17 cellular contexts compared by ENCODE assay signal in genomic region chr7:148589640-148590039, GRCh38. TPM values are rescaled to one million over a fixed set of nuclear protein-coding genes. Genes with fewer than 3 reads are reported as not detected.
DNase-seq lines count a peak whose midpoint lies in the region; ATAC-seq, FAIRE-seq and TF ChIP-seq lines count a peak whose summit lies in the region.
"Had no signal": no experiment of that assay in that cellular context is flagged by ENCODE, and none has a peak within 500 bp of the region (broad histone marks: within the 10 kb centered on the region; RNA-seq: fewer than 3 reads in every experiment).

No MANE protein-coding gene starts in this region.

- H2AK5ac ChIP-seq in H1 (ENCODE audit: low read depth, low read length) = no peak overlapping the region

- peak; percentile 71 for ATAC-seq in GM23338
- no peak for ATAC-seq in HG02623 (IDR thresholded peaks at IDR 0.05; ENCODE audit: unreplicated experiment)
- ATAC-seq in GM19023 (IDR thresholded peaks at IDR 0.05; ENCODE audit: unreplicated experiment) = no peak
- ATAC-seq: Panc1 had no signal

- H2BK12ac ChIP-seq in H1 (ENCODE audit: low read depth, low read length) = no peak overlapping the region

- H4K8ac ChIP-seq in H1 (ENCODE audit: extremely low read depth, insufficient read depth, low read length) = no peak overlapping the region

- H3K79me1 ChIP-seq in H1 (ENCODE audit: low read depth, low read length) = no peaks in the 10 kb centered on the region

- no peak for TF ChIP-seq RAD21 in H1 (IDR thresholded peaks at IDR 0.05 in 1 of 2, conservative IDR thresholded peaks at IDR 0.05 in 1 of 2; ENCODE audit: low read depth in 2 of 2, low read length in 2 of 2)

- no peaks in the 10 kb centered on the region for H3K36me3 Mint-ChIP-seq in GM23338 (ENCODE audit: low read depth)
- H3K36me3 Mint-ChIP-seq in neural progenitor cell = no peaks in the 10 kb centered on the region
- no peaks in the 10 kb centered on the region for H3K36me3 Mint-ChIP-seq in endothelial cell (ENCODE audit: low read depth, unreplicated experiment)

- H3F3A ChIP-seq in GM23338 (replicated peaks; ENCODE audit: low read depth) (no peaks in the 10 kb centered on the region), neural progenitor cell (ENCODE audit: low read depth) (peaks cover 21% of the 10 kb centered on the region)

- H3K56ac ChIP-seq in H1 (replicated peaks; ENCODE audit: insufficient read length, low read depth, low read length) = no peak overlapping the region

- H3K4me1 Mint-ChIP-seq in GM23338 = peaks cover 44% of the 10 kb centered on the region
- peaks cover 39% of the 10 kb centered on the region for H3K4me1 Mint-ChIP-seq in neural progenitor cell
- no peaks in the 10 kb centered on the region for H3K4me1 Mint-ChIP-seq in endothelial cell (ENCODE audit: unreplicated experiment)

- no peaks in the 10 kb centered on the region for H3K9me3 Mint-ChIP-seq in GM23338
- H3K9me3 Mint-ChIP-seq in neural progenitor cell = peaks cover 5% of the 10 kb centered on the region
- H3K9me3 Mint-ChIP-seq in endothelial cell (ENCODE audit: unreplicated experiment) = no peaks in the 10 kb centered on the region

- FAIRE-seq in H1 (lab: Jason Lieb, UNC) = peak; percentile 60

- CTCF ChIA-PET in H1 (lab: Charles Lee; ENCODE audit: partially characterized antibody) = interaction anchor here (0.8 to 1.7 kb wide), 3 partner anchors 14 to 163 kb away, joined by 3 to 12 read pairs (median 4); no protein-coding TSS in a partner anchor

- H3K4me3 Mint-ChIP-seq in GM23338 (no peak overlapping the region; the same call in 2 of the 3 replicates), neural progenitor cell (peak overlapping the region; percentile 4), endothelial cell (ENCODE audit: unreplicated experiment) (no peak overlapping the region)

- no peak overlapping the region for H4K91ac ChIP-seq in H1 (replicated peaks; ENCODE audit: insufficient read length, low read length)

- H3K14ac ChIP-seq in H1 (ENCODE audit: insufficient read length) = no peak overlapping the region

- peak overlapping the region; percentile 44 for H3K4me2 ChIP-seq in GM23338
- peak overlapping the region in 1 of 2 experiments; percentile 29; a peak in 1 of 4 replicates for H3K4me2 ChIP-seq in H1 (ENCODE audit: insufficient read depth in 1 of 2, low read depth in 2 of 2, low read length in 2 of 2)
- no peak overlapping the region for H3K4me2 ChIP-seq in neural progenitor cell

- H2BK120ac ChIP-seq in H1 (replicated peaks; ENCODE audit: low read depth, low read length) = no peak overlapping the region

- POLR2A ChIA-PET in H1 (lab: Charles Lee; ENCODE audit: partially characterized antibody) = interaction anchor here (1.2 kb wide), 1 partner anchor 22 kb away, joined by 4 read pairs; no protein-coding TSS in a partner anchor

- no peak overlapping the region for H3K4ac ChIP-seq in H1 (replicated peaks; ENCODE audit: insufficient read length, low read depth, low read length)

- H3K18ac ChIP-seq in H1 (ENCODE audit: extremely low read depth, low read length) = no peak overlapping the region

- no peaks in the 10 kb centered on the region for H3K79me2 ChIP-seq in GM23338 (replicated peaks; ENCODE audit: insufficient read depth)
- H3K79me2 ChIP-seq in H1 (ENCODE audit: control insufficient read depth in 1 of 2, insufficient read depth in 2 of 2, low read length in 2 of 2) = no peaks in the 10 kb centered on the region
- no peaks in the 10 kb centered on the region for H3K79me2 ChIP-seq in neural progenitor cell (ENCODE audit: low read depth)

- no peaks in the 10 kb centered on the region for H3K9me2 ChIP-seq in GM23338 (ENCODE audit: insufficient read depth)

- H3K27ac ChIP-seq in GM23338 (ENCODE audit: low read depth) (no peak overlapping the region), H1 (ENCODE audit: low read depth, low read length) (no peak overlapping the region), neural progenitor cell (no peak overlapping the region)

- no peaks in the 10 kb centered on the region for H4K20me1 ChIP-seq in GM23338 (replicated peaks; ENCODE audit: insufficient read depth)
- H4K20me1 ChIP-seq in H1 (replicated peaks in 1 of 2; ENCODE audit: control insufficient read depth in 1 of 2, insufficient read depth in 2 of 2, low read length in 2 of 2) = no peaks in the 10 kb centered on the region
- H4K20me1 ChIP-seq in neural progenitor cell (ENCODE audit: low read depth) = no peaks in the 10 kb centered on the region

- H3K23ac ChIP-seq in H1 (ENCODE audit: insufficient read length) = no peak overlapping the region

- no peaks in the 10 kb centered on the region for H3K9me3 ChIP-seq in H1 (ENCODE audit: insufficient read depth in 2 of 2, low read depth in 1 of 2, low read length in 1 of 2)
- H3K9me3 ChIP-seq in neural progenitor cell (ENCODE audit: low read depth) = no peaks in the 10 kb centered on the region
- H3K9me3 ChIP-seq: BE2C had no signal

- no peak overlapping the region for H3K9ac ChIP-seq in H1 (replicated peaks in 1 of 4; ENCODE audit: extremely low read depth in 1 of 4, low read depth in 3 of 4, low read length in 3 of 4)
- H3K9ac ChIP-seq in neural progenitor cell = no peak overlapping the region

- TF ChIP-seq CTCF in GM23338 (conservative IDR thresholded peaks at IDR 0.05; ENCODE audit: low read depth in 2 of 2) (no peak), H1 (IDR thresholded peaks at IDR 0.05; ENCODE audit: control extremely low read depth in 1 of 3, insufficient read depth in 1 of 3, low read depth in 1 of 3, low read length in 3 of 3) (no peak), neural progenitor cell (IDR thresholded peaks at IDR 0.05) (no peak), endothelial cell (IDR thresholded peaks at IDR 0.05; ENCODE audit: unreplicated experiment) (no peak)

- H2AFZ ChIP-seq in GM23338 (no peak overlapping the region), H1 (ENCODE audit: low read length) (no peak overlapping the region), neural progenitor cell (replicated peaks) (no peak overlapping the region)

- WGBS in H1 (ENCODE audit: extremely low coverage in 1 of 2, insufficient coverage in 1 of 2, insufficient read length in 1 of 2, insufficient replicate concordance in 2 of 2, low coverage in 1 of 2, low lambda C conversion rate in 2 of 2, missing lambda C conversion rate in 1 of 2), 2 experiments = 31% methylated on average over 3 of the region's 3 CpGs; no CpG with 5 or more reads in 1 of the 2 experiments

- H3K27ac Mint-ChIP-seq in GM23338 (no peak overlapping the region), neural progenitor cell (no peak overlapping the region), endothelial cell (ENCODE audit: unreplicated experiment) (no peak overlapping the region)

- H3K27me3 Mint-ChIP-seq in GM23338 (ENCODE audit: insufficient read depth, low read depth, poor library complexity) (peaks cover 3% of the 10 kb centered on the region), neural progenitor cell (ENCODE audit: insufficient read depth, low read depth) (peaks cover 21% of the 10 kb centered on the region), endothelial cell (ENCODE audit: unreplicated experiment) (no peaks in the 10 kb centered on the region)

- H3K23me2 ChIP-seq in H1 (ENCODE audit: low read depth, low read length) = no peaks in the 10 kb centered on the region

- TF ChIP-seq POLR2A in H1 (IDR thresholded peaks at IDR 0.05; ENCODE audit: control extremely low read depth in 1 of 2, low read depth in 2 of 2, low read length in 2 of 2) = no peak

- H2BK20ac ChIP-seq in H1 (ENCODE audit: low read length) = no peak overlapping the region

- DNase-seq in GM23338 (ENCODE audit: low spot score) (peak; percentile 50), NCI-H69 (lab: John Stamatoyannopoulos, UW) (peak; percentile 46), H1 (ENCODE audit: low read depth in 1 of 2, low spot score in 2 of 2) (no peak), neural progenitor cell (ENCODE audit: low spot score) (no peak), endothelial cell (ENCODE audit: low spot score) (no peak)
- DNase-seq in activated CD4-positive, alpha-beta T cell treated with anti-CD3 and anti-CD28 coated beads, Interleukin-2, amount 50 U/mL, for 4 hours = no peak
- DNase-seq: BE2C, DMS79, HCEC 1CT, Karpas-422, NCI-H187, NCI-H446 had no signal

- TF ChIP-seq EP300 in H1 (IDR thresholded peaks at IDR 0.05; ENCODE audit: borderline replicate concordance in 1 of 2, low read depth in 2 of 2, low read length in 2 of 2) = no peak

- no peak overlapping the region for H4K5ac ChIP-seq in H1 (ENCODE audit: insufficient read length, low read depth, low read length)

- H3K36me3 ChIP-seq in GM23338 (ENCODE audit: insufficient read depth) (no peaks in the 10 kb centered on the region), H1 (ENCODE audit: control insufficient read depth in 2 of 4, insufficient read depth in 4 of 4, low read length in 3 of 4) (no peaks in the 10 kb centered on the region), neural progenitor cell (no peaks in the 10 kb centered on the region)
- H3K36me3 ChIP-seq: BE2C had no signal

- peaks cover 25% of the 10 kb centered on the region for H3K4me1 ChIP-seq in GM23338 (ENCODE audit: insufficient read depth)
- H3K4me1 ChIP-seq in H1 (replicated peaks in 1 of 4; ENCODE audit: control insufficient read depth in 3 of 4, insufficient read depth in 4 of 4, low read length in 3 of 4) = peaks cover 4 to 18% (median 13%) of the 10 kb centered on the region in 4 experiments; a peak in 6 of 7 replicates
- H3K4me1 ChIP-seq in neural progenitor cell = peaks cover 20% of the 10 kb centered on the region
- H3K4me1 ChIP-seq: BE2C had no signal

- no peak overlapping the region for H3K4me3 ChIP-seq in GM23338
- H3K4me3 ChIP-seq in H1 (ENCODE audit: extremely low read depth in 1 of 4, insufficient read depth in 2 of 4, low read depth in 3 of 4, low read length in 4 of 4) = no peak overlapping the region
- H3K4me3 ChIP-seq in neural progenitor cell = no peak overlapping the region

- H3K27me3 ChIP-seq in GM23338 (ENCODE audit: insufficient read depth) = no peaks in the 10 kb centered on the region
- no peaks in the 10 kb centered on the region for H3K27me3 ChIP-seq in H1 (replicated peaks in 1 of 4; ENCODE audit: control insufficient read depth in 3 of 4, extremely low read depth in 1 of 4, insufficient read depth in 3 of 4, low read length in 3 of 4)
- H3K27me3 ChIP-seq in neural progenitor cell = no peaks in the 10 kb centered on the region

- no peak overlapping the region for H2BK5ac ChIP-seq in H1 (ENCODE audit: low read depth, low read length)

- H2BK15ac ChIP-seq in H1 (ENCODE audit: low read length) = no peak overlapping the region

RNA-seq across cellular contexts. Expression of gene C7orf33, which starts 0.9 kb away (rescaled TPM):
- not detected in 2 replicates for total RNA-seq in GM23338 (2014; rRNA removed; shearing (Covaris generic))
- polyA plus RNA-seq in GM23338 (2016; fragmentation: Nextera tagmentation; extraction: Ambion mirVana) (not detected in 2 replicates), H1 (2011; rRNA removed) (not detected in 2 replicates)
- total RNA-seq in H1 (2021; fragmentation: NEBNext Ultra II Directional; extraction: Animal tissue kit (Norgen Biotek cat#: 25700)) = not detected in 2 replicates
- polyA plus RNA-seq in H1 (2011; cell fraction: cytosol; rRNA removed) = not detected
- not detected for polyA plus RNA-seq in H1 (2011; cell fraction: nucleus; rRNA removed)
- polyA plus RNA-seq in H1 (2012, experiment 1 of 2) = not detected in 4 replicates
- polyA plus RNA-seq in H1 (2012, experiment 2 of 2) = not detected
- not detected for polyA plus RNA-seq in H1 (2013, experiment 1 of 2)
- polyA plus RNA-seq in H1 (2013, experiment 2 of 2) = not detected
- not detected in 2 replicates for polyA minus RNA-seq in H1 (2011; rRNA and poly(A)+ RNA removed)
- not detected for polyA minus RNA-seq in H1 (2011; cell fraction: cytosol; rRNA and poly(A)+ RNA removed)
- polyA minus RNA-seq in H1 (2011; cell fraction: nucleus; rRNA and poly(A)+ RNA removed) = not detected
- total RNA-seq in neural progenitor cell (ENCODE audit: low replicate concordance) (not detected in 2 replicates), endothelial cell (ENCODE audit: unreplicated experiment) (not detected)
- total RNA-seq: A673, M059J had no signal

Comparison
In these comparisons a context has a peak if more than half of its experiments do, and no peak if none do; other contexts are left out.
1. DNase-seq: peak in GM23338 (single experiment) and NCI-H69 (single experiment); none in H1 (0 of 2), neural progenitor cell (single experiment), endothelial cell (single experiment) and activated CD4-positive, alpha-beta T cell treated with anti-CD3 and anti-CD28 coated beads, Interleukin-2, amount 50 U/mL, for 4 hours (0 of 2).